In genomic region chr5:68214472-68215207, GRCh38 we compare ENCODE assay signal across 8 cellular contexts. TPM values are rescaled to one million over a fixed set of nuclear protein-coding genes. Genes with fewer than 3 reads are reported as not detected.
DNase-seq lines count a peak whose midpoint lies in the region; ATAC-seq, FAIRE-seq and TF ChIP-seq lines count a peak whose summit lies in the region.

No MANE protein-coding gene starts in this region.

- H3K4me1 ChIP-seq in left ventricle myocardium inferior (peaks cover 56% of the 10 kb centered on the region), small intestine (ENCODE audit: control insufficient read depth in 2 of 2, insufficient read depth in 1 of 2, low read depth in 1 of 2, low read length in 1 of 2) (peaks cover 3 to 5% of the 10 kb centered on the region in 2 donors)

- ATAC-seq in left cardiac atrium (no peak), HG03139 (IDR thresholded peaks at IDR 0.05; ENCODE audit: unreplicated experiment) (peak; percentile 4)

- peak overlapping the region; percentile 93 for H3K27ac Mint-ChIP-seq in activated T-helper 1 cell treated with anti-CD3 and anti-CD28 coated beads, Interleukin-12 subunit alpha, Interleukin-12 subunit beta, Interleukin-2, Interleukin-4 antibody, amounts not matched to agents 30 ng/mL and 10 ng/mL and 1 ng/mL, durations not matched to agents 14 hours and 24 hours and 36 hours

- DNase-seq in left ventricle myocardium inferior (no peak), left cardiac atrium (no peak), small intestine (no peak), middle frontal gyrus (ENCODE audit: extremely low spot score, low spot score) (no peak), ureter (ENCODE audit: low spot score) (no peak)
- no peak for DNase-seq in activated T-helper 1 cell treated with anti-CD3 and anti-CD28 coated beads, Interleukin-12 subunit alpha, Interleukin-12 subunit beta, Interleukin-2, Interleukin-4 antibody, amounts not matched to agents 30 ng/mL and 10 ng/mL and 1 ng/mL, durations not matched to agents 14 hours and 24 hours and 36 hours (ENCODE audit: low spot score)

- H3K27me3 ChIP-seq in left ventricle myocardium inferior (ENCODE audit: low read depth) (no peaks in the 10 kb centered on the region), small intestine (ENCODE audit: control insufficient read depth in 2 of 2, insufficient read depth in 2 of 2, low read length in 2 of 2) (no peaks in the 10 kb centered on the region)

- H3K4me3 ChIP-seq in left ventricle myocardium inferior = peak overlapping the region; percentile 97
- H3K4me3 ChIP-seq in iPS-11a (ENCODE audit: low read depth, low read length) = peak overlapping the region; percentile 48
- peak overlapping the region; percentile 51 to 99 for H3K4me3 ChIP-seq in small intestine (ENCODE audit: low read depth in 1 of 2, low read length in 2 of 2)

- no peaks in the 10 kb centered on the region for H3K27me3 Mint-ChIP-seq in activated T-helper 1 cell treated with anti-CD3 and anti-CD28 coated beads, Interleukin-12 subunit alpha, Interleukin-12 subunit beta, Interleukin-2, Interleukin-4 antibody, amounts not matched to agents 30 ng/mL and 10 ng/mL and 1 ng/mL, durations not matched to agents 14 hours and 24 hours and 36 hours (ENCODE audit: insufficient read depth)

- TF ChIP-seq CTCF in left ventricle myocardium inferior (IDR thresholded peaks at IDR 0.05; ENCODE audit: borderline replicate concordance) = no peak

- peaks cover 27% of the 10 kb centered on the region for H3K9me3 Mint-ChIP-seq in activated T-helper 1 cell treated with anti-CD3 and anti-CD28 coated beads, Interleukin-12 subunit alpha, Interleukin-12 subunit beta, Interleukin-2, Interleukin-4 antibody, amounts not matched to agents 30 ng/mL and 10 ng/mL and 1 ng/mL, durations not matched to agents 14 hours and 24 hours and 36 hours

- H3K36me3 Mint-ChIP-seq in activated T-helper 1 cell treated with anti-CD3 and anti-CD28 coated beads, Interleukin-12 subunit alpha, Interleukin-12 subunit beta, Interleukin-2, Interleukin-4 antibody, amounts not matched to agents 30 ng/mL and 10 ng/mL and 1 ng/mL, durations not matched to agents 14 hours and 24 hours and 36 hours (ENCODE audit: low read depth) = peaks cover 15% of the 10 kb centered on the region

- intact Hi-C loops in left ventricle myocardium inferior (cut with micrococcal nuclease) (no loop called here), left cardiac atrium (cut with DNase I) (loop anchor here in 1 of 2 donors (5.0 to 10.0 kb wide), 2 partner anchors 38 to 410 kb away; no protein-coding TSS in a partner anchor)
- intact Hi-C loops in activated T-helper 1 cell treated with anti-CD3 and anti-CD28 coated beads, Interleukin-12 subunit alpha, Interleukin-12 subunit beta, Interleukin-2, Interleukin-4 antibody, amounts not matched to agents 30 ng/mL and 10 ng/mL and 1 ng/mL, durations not matched to agents 14 hours and 24 hours and 36 hours (cut with micrococcal nuclease) = loop anchor here (1.0 to 5.0 kb wide), 8 partner anchors 25 to 1047 kb away; a partner anchor contains a TSS

- peak overlapping the region; percentile 99 for H3K27ac ChIP-seq in left ventricle myocardium inferior (replicated peaks)
- H3K27ac ChIP-seq in small intestine (ENCODE audit: low read depth in 1 of 2, low read length in 1 of 2) = peak overlapping the region; percentile 99 to 100

- no peaks in the 10 kb centered on the region for H3K36me3 ChIP-seq in left ventricle myocardium inferior
- no peaks in the 10 kb centered on the region for H3K36me3 ChIP-seq in small intestine (ENCODE audit: control insufficient read depth in 2 of 2, insufficient read depth in 2 of 2, low read length in 2 of 2)

- H3K4me1 Mint-ChIP-seq in activated T-helper 1 cell treated with anti-CD3 and anti-CD28 coated beads, Interleukin-12 subunit alpha, Interleukin-12 subunit beta, Interleukin-2, Interleukin-4 antibody, amounts not matched to agents 30 ng/mL and 10 ng/mL and 1 ng/mL, durations not matched to agents 14 hours and 24 hours and 36 hours (ENCODE audit: low read depth) = peaks cover 37% of the 10 kb centered on the region

- H3K9me3 ChIP-seq in left ventricle myocardium inferior (replicated peaks) (no peaks in the 10 kb centered on the region), small intestine (ENCODE audit: control insufficient read depth, low read depth) (peaks cover 3% of the 10 kb centered on the region)

- FAIRE-seq in small intestine (lab: Jason Lieb, UNC) = no peak

- 2 to 3% (median 2%) methylated on average over 36 to 37 of the region's 37 CpGs for WGBS in small intestine, 3 donors

- H3K4me3 Mint-ChIP-seq in activated T-helper 1 cell treated with anti-CD3 and anti-CD28 coated beads, Interleukin-12 subunit alpha, Interleukin-12 subunit beta, Interleukin-2, Interleukin-4 antibody, amounts not matched to agents 30 ng/mL and 10 ng/mL and 1 ng/mL, durations not matched to agents 14 hours and 24 hours and 36 hours = peak overlapping the region; percentile 91

RNA-seq across cellular contexts. Expression of gene PIK3R1, which starts 0.9 kb away (rescaled TPM):
- total RNA-seq in left ventricle myocardium inferior (132 TPM), left cardiac atrium (100 to 1,000 TPM in 1 of 2 donors, 10 to 100 TPM in 1; 61.8 to 127 TPM), ureter (185 TPM)
- total RNA-seq in activated T-helper 1 cell treated with anti-CD3 and anti-CD28 coated beads, Interleukin-12 subunit alpha, Interleukin-12 subunit beta, Interleukin-2, Interleukin-4 antibody, amounts not matched to agents 30 ng/mL and 10 ng/mL and 1 ng/mL, durations not matched to agents 14 hours and 24 hours and 36 hours = 43.3 and 46.2 TPM in 2 replicates
- 10 to 100 TPM in 1 of 3 donors, 1 to 10 TPM in 2; 9.2 to 31.1 (median 9.8) TPM for polyA plus RNA-seq in small intestine
